In genomic region chr6:2245954-2246863, GRCh38 we compare ENCODE assay signal across 8 cellular contexts. TPM values are rescaled to one million over a fixed set of nuclear protein-coding genes. Genes with fewer than 3 reads are reported as not detected.
DNase-seq lines count a peak whose midpoint lies in the region; ATAC-seq and TF ChIP-seq lines count a peak whose summit lies in the region.

No MANE protein-coding gene starts in this region.

- H3K4me3 Mint-ChIP-seq in MCF 10A (ENCODE audit: unreplicated experiment) = peak overlapping the region; percentile 87

- peaks cover 34% of the 10 kb centered on the region for H3K79me2 ChIP-seq in MM.1S (ENCODE audit: low read length)

- DNase-seq in DMS79 (lab: John Stamatoyannopoulos, UW) = peak; percentile 59
- peak; percentile 38 for DNase-seq in MM.1S
- peak; percentile 44 for DNase-seq in T follicular helper cell (ENCODE audit: low read depth)
- DNase-seq in MCF 10A (ENCODE audit: unreplicated experiment) = peak; percentile 94
- peak; percentile 37 for DNase-seq in inferior parietal cortex (ENCODE audit: extremely low spot score)
- DNase-seq in spleen = peak; percentile 84

- no peaks in the 10 kb centered on the region for H4K20me1 ChIP-seq in MM.1S (ENCODE audit: insufficient read depth, low read length)

- TF ChIP-seq CTCF in MM.1S (IDR thresholded peaks at IDR 0.05; ENCODE audit: low read length) = no peak
- TF ChIP-seq CTCF in MCF 10A (IDR thresholded peaks at IDR 0.05; ENCODE audit: unreplicated experiment) = no peak
- TF ChIP-seq CTCF in spleen (IDR thresholded peaks at IDR 0.05 in 8 of 11, conservative IDR thresholded peaks at IDR 0.05 in 3 of 11) = no peak

- no peaks in the 10 kb centered on the region for H3K9me3 ChIP-seq in MM.1S (replicated peaks; ENCODE audit: insufficient read depth, low read length)
- no peaks in the 10 kb centered on the region for H3K9me3 ChIP-seq in spleen

- WGBS in spleen, 5 donors = 20 to 24% (median 22%) methylated on average over 25 to 26 of the region's 26 CpGs

- CTCF ChIA-PET in MCF 10A (lab: Yijun Ruan, JAX) = interaction anchor here (0.5 to 1.4 kb wide), 6 partner anchors 11 to 653 kb away, joined by 3 to 8 read pairs (median 3); no protein-coding TSS in a partner anchor

- no peak for TF ChIP-seq POLR2A in spleen (IDR thresholded peaks at IDR 0.05)

- peaks cover 11% of the 10 kb centered on the region for H3K36me3 Mint-ChIP-seq in MCF 10A (ENCODE audit: insufficient read depth, unreplicated experiment)

- H3F3A ChIP-seq in MM.1S (ENCODE audit: insufficient read depth, low read length) = peaks cover 7% of the 10 kb centered on the region

- no peaks in the 10 kb centered on the region for H3K27me3 ChIP-seq in MM.1S (replicated peaks; ENCODE audit: insufficient read depth, low read length)
- no peaks in the 10 kb centered on the region for H3K27me3 ChIP-seq in spleen (replicated peaks in 1 of 7)

- H3K27ac Mint-ChIP-seq in MCF 10A (ENCODE audit: low read depth, unreplicated experiment) = peak overlapping the region; percentile 90

- H3K9me3 Mint-ChIP-seq in MCF 10A (ENCODE audit: unreplicated experiment) = no peaks in the 10 kb centered on the region

- peak; percentile 9 for ATAC-seq in GM21737 (IDR thresholded peaks at IDR 0.05; ENCODE audit: unreplicated experiment)
- ATAC-seq in HG03565 (IDR thresholded peaks at IDR 0.05; ENCODE audit: unreplicated experiment) = no peak

- H3K9ac ChIP-seq in MM.1S (ENCODE audit: low read length) = peak overlapping the region; percentile 86

- peak overlapping the region; percentile 77 for H3K4me2 ChIP-seq in MM.1S (ENCODE audit: low read depth, low read length)

- BruUV-seq in MCF 10A (replicated peaks; lab: Mats Ljungman, UMichigan) = TSS peak; percentile 74

- H3K9me2 ChIP-seq in MM.1S (replicated peaks; ENCODE audit: insufficient read depth, low read length) = no peaks in the 10 kb centered on the region

- no peaks in the 10 kb centered on the region for H3K27me3 Mint-ChIP-seq in MCF 10A (ENCODE audit: insufficient read depth, unreplicated experiment)

- H3K4me1 ChIP-seq in MM.1S (ENCODE audit: low read length) = no peaks in the 10 kb centered on the region
- peaks cover 0 to 52% (median 27%) of the 10 kb centered on the region in 6 donors for H3K4me1 ChIP-seq in spleen

- intact Hi-C loops in MCF 10A (cut with micrococcal nuclease) = loop anchor here (1.0 kb wide), 1 partner anchor 9 kb away; no protein-coding TSS in a partner anchor
- intact Hi-C loops in spleen (cut with DNase I; ENCODE audit: low total_unique reads) = no loop called here

- H3K4me1 Mint-ChIP-seq in MCF 10A (ENCODE audit: insufficient read depth, unreplicated experiment) = peaks cover 16% of the 10 kb centered on the region

- H3K36me3 ChIP-seq in MM.1S (replicated peaks; ENCODE audit: insufficient read depth, low read length) (no peaks in the 10 kb centered on the region), spleen (peaks cover 0 to 26% (median 5%) of the 10 kb centered on the region in 6 donors)

- H3K4me3 ChIP-seq in MM.1S (ENCODE audit: low read length) = peak overlapping the region; percentile 88
- H3K4me3 ChIP-seq in spleen = peak overlapping the region; percentile 89 to 98 (median 96)

- peak overlapping the region; percentile 93 for H2AFZ ChIP-seq in MM.1S (ENCODE audit: low read length)

- POLR2A ChIA-PET in MCF 10A (lab: Yijun Ruan, JAX) = interaction anchor here (0.6 to 2.1 kb wide), 18 partner anchors 9 to 636 kb away, joined by 3 to 14 read pairs (median 4); no protein-coding TSS in a partner anchor

- H3K27ac ChIP-seq in MM.1S (ENCODE audit: low read length) (peak overlapping the region; percentile 48; the same call in 1 of the 2 replicates), spleen (peak overlapping the region; percentile 45 to 93 (median 87))

RNA-seq across cellular contexts. Expression of gene GMDS, which starts 0.8 kb away (rescaled TPM):
- total RNA-seq in MCF 10A (2022) (19.7 and 24.9 TPM in 2 replicates), spleen (10 to 100 TPM; 16.5 to 30.8 (median 17.9) TPM)
- polyA plus RNA-seq in spleen = 10 to 100 TPM in 2 of 3 donors, 1 to 10 TPM in 1; 9.1 to 21.6 (median 13.3) TPM

Comparison
In these comparisons a context has a peak if more than half of its experiments do, and no peak if none do; other contexts are left out.
1. DNase-seq: peak in every context shown above with its lines; median percentile 94 in MCF 10A; 84 in spleen; 59 in DMS79; 44 in T follicular helper cell; 38 in MM.1S; 37 in inferior parietal cortex.